ENCODE assay signal across 1 cellular context in genomic region chr1:56799605-56800398, GRCh38.
TF ChIP-seq lines count a peak whose summit lies in the region.

No MANE protein-coding gene starts in this region.

TF ChIP-seq in SK-N-SH, 30 proteins besides CTCF, POLR2A, EP300 and RAD21:
- 0 out of 2 replicates have a peak, but pooled peaks have one; percentile 34 for TF ChIP-seq ZBTB33 (IDR thresholded peaks at IDR 0.05; ENCODE audit: borderline replicate concordance, low read depth)
- peak; percentile 75 for TF ChIP-seq JUND (IDR thresholded peaks at IDR 0.05)
- no peak for TF ChIP-seq FOXJ3 (CRISPR knock-in tag; IDR thresholded peaks at IDR 0.05)
- no peak for TF ChIP-seq MXI1 (IDR thresholded peaks at IDR 0.05; ENCODE audit: low read depth, low read length)
- peak; percentile 40; the same call in 1 of the 2 replicates for TF ChIP-seq POLR2AphosphoS5 (IDR thresholded peaks at IDR 0.05; ENCODE audit: low read depth, low read length)
- TF ChIP-seq YY1 (IDR thresholded peaks at IDR 0.05; ENCODE audit: low read depth): no peak
- TF ChIP-seq GABPA (IDR thresholded peaks at IDR 0.05; ENCODE audit: low read depth): no peak
- TF ChIP-seq ELF1 (IDR thresholded peaks at IDR 0.05): no peak
- no peak for TF ChIP-seq NRF1 (IDR thresholded peaks at IDR 0.05; ENCODE audit: low read depth, low read length)
- no peak for TF ChIP-seq TAF1 (IDR thresholded peaks at IDR 0.05; ENCODE audit: borderline replicate concordance, low read depth, low read length)
- TF ChIP-seq EZH2phosphoT487 (IDR thresholded peaks at IDR 0.05; ENCODE audit: borderline replicate concordance, low read depth): no peak
- TF ChIP-seq, protein P1, sequence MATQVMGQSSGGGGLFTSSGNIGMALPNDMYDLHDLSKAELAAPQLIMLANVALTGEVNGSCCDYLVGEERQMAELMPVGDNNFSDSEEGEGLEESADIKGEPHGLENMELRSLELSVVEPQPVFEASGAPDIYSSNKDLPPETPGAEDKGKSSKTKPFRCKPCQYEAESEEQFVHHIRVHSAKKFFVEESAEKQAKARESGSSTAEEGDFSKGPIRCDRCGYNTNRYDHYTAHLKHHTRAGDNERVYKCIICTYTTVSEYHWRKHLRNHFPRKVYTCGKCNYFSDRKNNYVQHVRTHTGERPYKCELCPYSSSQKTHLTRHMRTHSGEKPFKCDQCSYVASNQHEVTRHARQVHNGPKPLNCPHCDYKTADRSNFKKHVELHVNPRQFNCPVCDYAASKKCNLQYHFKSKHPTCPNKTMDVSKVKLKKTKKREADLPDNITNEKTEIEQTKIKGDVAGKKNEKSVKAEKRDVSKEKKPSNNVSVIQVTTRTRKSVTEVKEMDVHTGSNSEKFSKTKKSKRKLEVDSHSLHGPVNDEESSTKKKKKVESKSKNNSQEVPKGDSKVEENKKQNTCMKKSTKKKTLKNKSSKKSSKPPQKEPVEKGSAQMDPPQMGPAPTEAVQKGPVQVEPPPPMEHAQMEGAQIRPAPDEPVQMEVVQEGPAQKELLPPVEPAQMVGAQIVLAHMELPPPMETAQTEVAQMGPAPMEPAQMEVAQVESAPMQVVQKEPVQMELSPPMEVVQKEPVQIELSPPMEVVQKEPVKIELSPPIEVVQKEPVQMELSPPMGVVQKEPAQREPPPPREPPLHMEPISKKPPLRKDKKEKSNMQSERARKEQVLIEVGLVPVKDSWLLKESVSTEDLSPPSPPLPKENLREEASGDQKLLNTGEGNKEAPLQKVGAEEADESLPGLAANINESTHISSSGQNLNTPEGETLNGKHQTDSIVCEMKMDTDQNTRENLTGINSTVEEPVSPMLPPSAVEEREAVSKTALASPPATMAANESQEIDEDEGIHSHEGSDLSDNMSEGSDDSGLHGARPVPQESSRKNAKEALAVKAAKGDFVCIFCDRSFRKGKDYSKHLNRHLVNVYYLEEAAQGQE (IDR thresholded peaks at IDR 0.05; ENCODE audit: low read depth, low read length): no peak
- peak; percentile 46; the same call in 1 of the 2 replicates for TF ChIP-seq SIN3A (IDR thresholded peaks at IDR 0.05; ENCODE audit: borderline replicate concordance, low read depth, low read length)
- no peak for TF ChIP-seq RFX5 (IDR thresholded peaks at IDR 0.05; ENCODE audit: low read length)
- TF ChIP-seq MEF2A (IDR thresholded peaks at IDR 0.05; ENCODE audit: borderline replicate concordance, low read depth): peak; percentile 88; the same call in 1 of the 2 replicates
- no peak for TF ChIP-seq RXRA (IDR thresholded peaks at IDR 0.05; ENCODE audit: borderline replicate concordance, low read depth)
- TF ChIP-seq PBX3 (IDR thresholded peaks at IDR 0.05): peak; percentile 93
- TF ChIP-seq, protein P2, sequence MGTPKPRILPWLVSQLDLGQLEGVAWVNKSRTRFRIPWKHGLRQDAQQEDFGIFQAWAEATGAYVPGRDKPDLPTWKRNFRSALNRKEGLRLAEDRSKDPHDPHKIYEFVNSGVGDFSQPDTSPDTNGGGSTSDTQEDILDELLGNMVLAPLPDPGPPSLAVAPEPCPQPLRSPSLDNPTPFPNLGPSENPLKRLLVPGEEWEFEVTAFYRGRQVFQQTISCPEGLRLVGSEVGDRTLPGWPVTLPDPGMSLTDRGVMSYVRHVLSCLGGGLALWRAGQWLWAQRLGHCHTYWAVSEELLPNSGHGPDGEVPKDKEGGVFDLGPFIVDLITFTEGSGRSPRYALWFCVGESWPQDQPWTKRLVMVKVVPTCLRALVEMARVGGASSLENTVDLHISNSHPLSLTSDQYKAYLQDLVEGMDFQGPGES (IDR thresholded peaks at IDR 0.05; ENCODE audit: low read depth, low read length): no peak
- TF ChIP-seq TCF12 (IDR thresholded peaks at IDR 0.05): peak; percentile 70
- TF ChIP-seq SMC3 (IDR thresholded peaks at IDR 0.05; ENCODE audit: low read depth, low read length): no peak
- peak; percentile 63; the same call in 1 of the 2 replicates for TF ChIP-seq NFIC (IDR thresholded peaks at IDR 0.05; ENCODE audit: borderline replicate concordance)
- no peak for TF ChIP-seq FOXM1 (IDR thresholded peaks at IDR 0.05; ENCODE audit: low read depth)
- TF ChIP-seq, protein P3, sequence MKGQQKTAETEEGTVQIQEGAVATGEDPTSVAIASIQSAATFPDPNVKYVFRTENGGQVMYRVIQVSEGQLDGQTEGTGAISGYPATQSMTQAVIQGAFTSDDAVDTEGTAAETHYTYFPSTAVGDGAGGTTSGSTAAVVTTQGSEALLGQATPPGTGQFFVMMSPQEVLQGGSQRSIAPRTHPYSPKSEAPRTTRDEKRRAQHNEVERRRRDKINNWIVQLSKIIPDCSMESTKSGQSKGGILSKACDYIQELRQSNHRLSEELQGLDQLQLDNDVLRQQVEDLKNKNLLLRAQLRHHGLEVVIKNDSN (IDR thresholded peaks at IDR 0.05; ENCODE audit: borderline replicate concordance, low read depth): no peak
- TF ChIP-seq, protein P4, sequence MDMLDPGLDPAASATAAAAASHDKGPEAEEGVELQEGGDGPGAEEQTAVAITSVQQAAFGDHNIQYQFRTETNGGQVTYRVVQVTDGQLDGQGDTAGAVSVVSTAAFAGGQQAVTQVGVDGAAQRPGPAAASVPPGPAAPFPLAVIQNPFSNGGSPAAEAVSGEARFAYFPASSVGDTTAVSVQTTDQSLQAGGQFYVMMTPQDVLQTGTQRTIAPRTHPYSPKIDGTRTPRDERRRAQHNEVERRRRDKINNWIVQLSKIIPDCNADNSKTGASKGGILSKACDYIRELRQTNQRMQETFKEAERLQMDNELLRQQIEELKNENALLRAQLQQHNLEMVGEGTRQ (IDR thresholded peaks at IDR 0.05; ENCODE audit: borderline replicate concordance, low read depth, low read length): no peak
- 0 out of 2 replicates have a peak, but pooled peaks have one; percentile 25 for TF ChIP-seq TEAD4 (IDR thresholded peaks at IDR 0.05; ENCODE audit: borderline replicate concordance, insufficient read depth)
- no peak for TF ChIP-seq GATA2 (CRISPR knock-in tag; IDR thresholded peaks at IDR 0.05)
- TF ChIP-seq RCOR1 (IDR thresholded peaks at IDR 0.05; ENCODE audit: low read length): no peak
- 0 out of 2 replicates have a peak, but pooled peaks have one; percentile 22 for TF ChIP-seq MAX (IDR thresholded peaks at IDR 0.05; ENCODE audit: low read depth)
- no peak for TF ChIP-seq CHD2 (IDR thresholded peaks at IDR 0.05; ENCODE audit: low read length, partially characterized antibody)
- TF ChIP-seq FOSL2 (IDR thresholded peaks at IDR 0.05; ENCODE audit: borderline replicate concordance, low read depth): peak; percentile 87
TF ChIP-seq in SK-N-SH: peak in this region for 11.
